ENCODE assay signal across 8 cellular contexts in genomic region chr20:59004763-59005522, GRCh38. TPM values are rescaled to one million over a fixed set of nuclear protein-coding genes. Genes with fewer than 3 reads are reported as not detected.
DNase-seq lines count a peak whose midpoint lies in the region; ATAC-seq and TF ChIP-seq lines count a peak whose summit lies in the region.

No MANE protein-coding gene starts in this region.

- H3K27ac ChIP-seq in VCaP = peak overlapping the region; percentile 90; the same call in 1 of the 2 replicates
- H3K27ac ChIP-seq in skin epidermis = peak overlapping the region in 20 of 21 experiments; percentile 79 to 98 (median 93)

- no peak overlapping the region for H3K4me3 Mint-ChIP-seq in endothelial cell (ENCODE audit: unreplicated experiment)

- DNase-seq in GF-D8 (lab: John Stamatoyannopoulos, UW) = peak; percentile 45
- no peak for DNase-seq in fibroblast of mammary gland (ENCODE audit: low read depth)
- DNase-seq in endothelial cell (ENCODE audit: low spot score) = no peak
- DNase-seq in T1000 (lab: John Stamatoyannopoulos, UW) = no peak

- H3K27ac Mint-ChIP-seq in endothelial cell (ENCODE audit: unreplicated experiment) = no peak overlapping the region

- H3K4me3 ChIP-seq in fibroblast of mammary gland (ENCODE audit: control insufficient read depth, low read depth, low read length) (peak overlapping the region; percentile 4), skin epidermis (peak overlapping the region; percentile 49 to 83 (median 72))

- TF ChIP-seq CTCF in VCaP (conservative IDR thresholded peaks at IDR 0.05) (no peak), fibroblast of mammary gland (conservative IDR thresholded peaks at IDR 0.05; ENCODE audit: control insufficient read depth, insufficient read depth, low read depth, low read length) (no peak), endothelial cell (IDR thresholded peaks at IDR 0.05; ENCODE audit: unreplicated experiment) (no peak)

- peaks cover 10% of the 10 kb centered on the region for H3K27me3 Mint-ChIP-seq in endothelial cell (ENCODE audit: unreplicated experiment)

- H3K4me1 Mint-ChIP-seq in endothelial cell (ENCODE audit: unreplicated experiment) = peaks cover 39% of the 10 kb centered on the region

- peaks cover 27% of the 10 kb centered on the region for H3K36me3 Mint-ChIP-seq in endothelial cell (ENCODE audit: low read depth, unreplicated experiment)

- H3K9me3 Mint-ChIP-seq in endothelial cell (ENCODE audit: unreplicated experiment) = no peaks in the 10 kb centered on the region

- ATAC-seq in GM19468 (IDR thresholded peaks at IDR 0.05; ENCODE audit: extremely low read depth, unreplicated experiment) (peak; percentile 56), HG03460 (IDR thresholded peaks at IDR 0.05; ENCODE audit: unreplicated experiment) (peak; percentile 58)

RNA-seq across cellular contexts. Expression of gene CTSZ, which starts 2.1 kb away (rescaled TPM):
- total RNA-seq in endothelial cell (ENCODE audit: unreplicated experiment) = 150 TPM

RNA-seq across cellular contexts. Expression of gene TUBB1, which starts 14.3 kb away (rescaled TPM):
- not detected for total RNA-seq in endothelial cell (ENCODE audit: unreplicated experiment)

RNA-seq across cellular contexts. Expression of gene NELFCD, which starts 23.9 kb away (rescaled TPM):
- total RNA-seq in endothelial cell (ENCODE audit: unreplicated experiment) = 68.7 TPM

RNA-seq across cellular contexts. Expression of gene ATP5F1E, which starts 27.2 kb away (rescaled TPM):
- 102 TPM for total RNA-seq in endothelial cell (ENCODE audit: unreplicated experiment)

RNA-seq across cellular contexts. Expression of gene PRELID3B, which starts 37.6 kb away (rescaled TPM):
- 40.2 TPM for total RNA-seq in endothelial cell (ENCODE audit: unreplicated experiment)
